In genomic region chr9:21499912-21500311, GRCh38 we compare ENCODE assay signal across 33 cellular contexts. TPM values are rescaled to one million over a fixed set of nuclear protein-coding genes. Genes with fewer than 3 reads are reported as not detected.
"Had no signal": no experiment of that assay in that cellular context is flagged by ENCODE, and none has a peak within 500 bp of the region (broad histone marks: within the 10 kb centered on the region; RNA-seq: fewer than 3 reads in every experiment).

No MANE protein-coding gene starts in this region.

- H3K9me3 Mint-ChIP-seq: dendritic cell treated with granulocyte-macrophage colony-stimulating factor and Interleukin-4, amounts not matched to agents 40 ng/mL and 50 ng/mL, for 4 days; endodermal cell; natural killer cell; stimulated activated effector memory CD8-positive, alpha-beta T cell treated with anti-CD3 and anti-CD28 coated beads, Interleukin-12 subunit alpha, Interleukin-12 subunit beta, amount 100 ng/mL, for 72 hours had no signal

- H3K27ac Mint-ChIP-seq: dendritic cell treated with granulocyte-macrophage colony-stimulating factor and Interleukin-4, amounts not matched to agents 40 ng/mL and 50 ng/mL, for 4 days; endodermal cell; natural killer cell; stimulated activated effector memory CD8-positive, alpha-beta T cell treated with anti-CD3 and anti-CD28 coated beads, Interleukin-12 subunit alpha, Interleukin-12 subunit beta, amount 100 ng/mL, for 72 hours had no signal

- H3K27me3 ChIP-seq: foreskin keratinocyte, gastroesophageal sphincter, right atrium auricular region, stomach, thyroid gland, vagina had no signal

- DNase-seq: effector CD8-positive, alpha-beta T cell; endodermal cell; foreskin keratinocyte; heart right ventricle; hippocampal formation; left cardiac atrium; left lung; natural killer cell; occipital lobe; stimulated activated CD4-positive, alpha-beta T cell treated with anti-CD3 and anti-CD28 coated beads, Interleukin-2, amount 100 ng/mL, for 24 hours; stimulated activated CD4-positive, alpha-beta T cell treated with anti-CD3 and anti-CD28 coated beads, Interleukin-4, amount 100 ng/mL, for 24 hours; stimulated activated naive CD4-positive, alpha-beta T cell treated with Interleukin-2 at 50 U/mL for 16 hours; stomach; thyroid gland; trophoblast cell had no signal

- H3K4me1 Mint-ChIP-seq: natural killer cell; stimulated activated effector memory CD8-positive, alpha-beta T cell treated with anti-CD3 and anti-CD28 coated beads, Interleukin-12 subunit alpha, Interleukin-12 subunit beta, amount 100 ng/mL, for 72 hours had no signal

- H3K36me3 ChIP-seq: gastroesophageal sphincter, heart right ventricle, left lung, prostate gland, right atrium auricular region, stomach, thyroid gland, vagina had no signal

- H3K27ac ChIP-seq: foreskin keratinocyte, gastroesophageal sphincter, heart right ventricle, left lung, parathyroid adenoma, prostate gland, right atrium auricular region, stomach, thyroid gland, vagina had no signal

- H3K79me2 ChIP-seq: parathyroid adenoma had no signal

- H3K9me3 ChIP-seq: gastroesophageal sphincter, heart right ventricle, left lung, prostate gland, right atrium auricular region, stomach, thyroid gland, vagina had no signal

- H3K4me1 ChIP-seq: gastroesophageal sphincter, heart right ventricle, left lung, parathyroid adenoma, prostate gland, right atrium auricular region, thyroid gland, vagina had no signal

- H3K4me3 Mint-ChIP-seq: dendritic cell treated with granulocyte-macrophage colony-stimulating factor and Interleukin-4, amounts not matched to agents 40 ng/mL and 50 ng/mL, for 4 days; endodermal cell; natural killer cell; stimulated activated effector memory CD8-positive, alpha-beta T cell treated with anti-CD3 and anti-CD28 coated beads, Interleukin-12 subunit alpha, Interleukin-12 subunit beta, amount 100 ng/mL, for 72 hours had no signal

- H3K9ac ChIP-seq: parathyroid adenoma had no signal

- H3K4me3 ChIP-seq: gastroesophageal sphincter, heart right ventricle, left lung, prostate gland, right atrium auricular region, stomach, thyroid gland, vagina had no signal

- H3K27me3 Mint-ChIP-seq: dendritic cell treated with granulocyte-macrophage colony-stimulating factor and Interleukin-4, amounts not matched to agents 40 ng/mL and 50 ng/mL, for 4 days had no signal

- ATAC-seq: esophagus mucosa; foreskin keratinocyte; gastroesophageal sphincter; heart right ventricle; left cardiac atrium; left lung; natural killer cell; sciatic nerve; stimulated activated effector memory CD8-positive, alpha-beta T cell treated with anti-CD3 and anti-CD28 coated beads, Interleukin-12 subunit alpha, Interleukin-12 subunit beta, amount 100 ng/mL, for 72 hours had no signal

- H2AFZ ChIP-seq: parathyroid adenoma had no signal

- H3K36me3 Mint-ChIP-seq: natural killer cell; stimulated activated effector memory CD8-positive, alpha-beta T cell treated with anti-CD3 and anti-CD28 coated beads, Interleukin-12 subunit alpha, Interleukin-12 subunit beta, amount 100 ng/mL, for 72 hours had no signal

RNA-seq across cellular contexts. Expression of gene IFNE, which starts 17.8 kb away (rescaled TPM):
- total RNA-seq: gastroesophageal sphincter, heart right ventricle, left cardiac atrium, left lung, lower leg skin, lung microvascular endothelial cell, mesenteric fat pad, natural killer cell, occipital lobe, prostate gland, right atrium auricular region, sciatic nerve, subcutaneous adipose tissue, temporal lobe had no signal
- polyA plus RNA-seq: heart right ventricle, neural cell had no signal

RNA-seq across cellular contexts. Expression of gene IFNA1, which starts 59.7 kb away (rescaled TPM):
- total RNA-seq: endodermal cell, esophagus mucosa, fibroblast of lung, foreskin keratinocyte, gastroesophageal sphincter, heart right ventricle, kidney epithelial cell, left cardiac atrium, left lung, lower leg skin, lung microvascular endothelial cell, mesenteric fat pad, natural killer cell, occipital lobe, prostate gland, right atrium auricular region, sciatic nerve, stomach, subcutaneous adipose tissue, temporal lobe, thyroid gland, ureter, vagina had no signal
- polyA plus RNA-seq: fibroblast of lung, foreskin keratinocyte, heart right ventricle, neural cell, stomach had no signal
